Comparison of ENCODE assay signal across 19 cellular contexts in the genomic region with DNA sequence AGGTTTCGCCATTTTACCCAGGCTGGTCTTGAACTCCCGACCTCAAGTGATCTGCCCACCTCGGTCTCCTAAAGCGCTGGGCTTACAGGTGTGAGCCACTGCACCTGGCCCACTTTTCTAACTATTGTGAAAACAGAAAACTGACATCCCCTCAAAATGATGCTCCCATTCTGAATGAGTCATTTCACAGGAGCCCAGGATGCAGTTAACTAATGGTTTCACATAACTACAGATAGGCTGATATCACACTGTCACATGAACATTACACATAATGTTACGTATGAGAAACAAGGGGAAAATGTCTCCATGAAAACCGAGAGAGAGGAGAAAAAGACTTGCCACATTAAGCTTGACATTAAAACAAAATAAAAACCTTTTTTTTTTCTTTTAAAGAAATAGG. TPM values are rescaled to one million over a fixed set of nuclear protein-coding genes. Genes with fewer than 3 reads are reported as not detected.
DNase-seq lines count a peak whose midpoint lies in the region; ATAC-seq and TF ChIP-seq lines count a peak whose summit lies in the region.
"Had no signal": no experiment of that assay in that cellular context is flagged by ENCODE, and none has a peak within 500 bp of the region (broad histone marks: within the 10 kb centered on the region; RNA-seq: fewer than 3 reads in every experiment).

No MANE protein-coding gene starts in this region.

- no peak for TF ChIP-seq CTCF in fibroblast of mammary gland (conservative IDR thresholded peaks at IDR 0.05; ENCODE audit: control insufficient read depth, insufficient read depth, low read depth, low read length)
- TF ChIP-seq CTCF in GM10248 (IDR thresholded peaks at IDR 0.05; ENCODE audit: control extremely low read depth, extremely low read depth, low read depth, missing control alignments): no peak
- no peak for TF ChIP-seq CTCF in endodermal cell (conservative IDR thresholded peaks at IDR 0.05)

- WGBS in endodermal cell (ENCODE audit: insufficient coverage in 1 of 2, insufficient read length in 1 of 2), 2 experiments: 94 to 96% methylated on average over 5 to 6 of the region's 6 CpGs

- H3K4me1 ChIP-seq in endodermal cell (ENCODE audit: control insufficient read depth, insufficient read depth, low read length): peaks cover 3% of the 10 kb centered on the region

- no peaks in the 10 kb centered on the region for H3K27me3 ChIP-seq in endodermal cell (ENCODE audit: control insufficient read depth, insufficient read depth, low read length, poor library complexity, severe bottlenecking)

- ATAC-seq in activated naive CD4-positive, alpha-beta T cell treated with anti-CD3 and anti-CD28 coated beads, Interleukin-2, amount 50 U/mL, for 72 hours: peak; percentile 56 to 65
- no peak for ATAC-seq in left lobe of liver
- no peak for ATAC-seq in GM18867 (IDR thresholded peaks at IDR 0.05; ENCODE audit: unreplicated experiment)
- ATAC-seq: HCT116 had no signal

- H3K4me1 Mint-ChIP-seq in activated naive CD4-positive, alpha-beta T cell treated with anti-CD3 and anti-CD28 coated beads for 36 hours (ENCODE audit: low read depth): peaks cover 10% of the 10 kb centered on the region
- peaks cover 14% of the 10 kb centered on the region for H3K4me1 Mint-ChIP-seq in endodermal cell

- no peak overlapping the region for H3K4me3 ChIP-seq in fibroblast of mammary gland (ENCODE audit: control insufficient read depth, low read depth, low read length)
- H3K4me3 ChIP-seq in endodermal cell (ENCODE audit: low read length): no peak overlapping the region
- H3K4me3 ChIP-seq: PC-9 had no signal

- H3K36me3 Mint-ChIP-seq in activated naive CD4-positive, alpha-beta T cell treated with anti-CD3 and anti-CD28 coated beads, Interleukin-2, amount 50 U/mL, for 72 hours: peaks cover 0 to 6% of the 10 kb centered on the region in 2 donors
- peaks cover 14% of the 10 kb centered on the region for H3K36me3 Mint-ChIP-seq in activated naive CD4-positive, alpha-beta T cell treated with anti-CD3 and anti-CD28 coated beads for 36 hours (ENCODE audit: low read depth)
- H3K36me3 Mint-ChIP-seq in endodermal cell (ENCODE audit: low read depth): peaks cover 15% of the 10 kb centered on the region

- no peaks in the 10 kb centered on the region for H3K9me3 ChIP-seq in endodermal cell (ENCODE audit: control insufficient read depth, low read length)

- H3K27ac Mint-ChIP-seq in activated naive CD4-positive, alpha-beta T cell treated with anti-CD3 and anti-CD28 coated beads, Interleukin-2, amount 50 U/mL, for 72 hours: no peak overlapping the region
- no peak overlapping the region for H3K27ac Mint-ChIP-seq in activated naive CD4-positive, alpha-beta T cell treated with anti-CD3 and anti-CD28 coated beads for 36 hours
- H3K27ac Mint-ChIP-seq in endodermal cell: no peak overlapping the region

- POLR2A ChIA-PET in GM10248 (lab: Yijun Ruan, JAX): no interaction called here

- H3K36me3 ChIP-seq in endodermal cell (ENCODE audit: control insufficient read depth, insufficient read depth, low read length): no peaks in the 10 kb centered on the region

- intact Hi-C loops in activated naive CD4-positive, alpha-beta T cell treated with anti-CD3 and anti-CD28 coated beads for 36 hours (cut with micrococcal nuclease): no loop called here

- no peak overlapping the region for H3K27ac ChIP-seq in endodermal cell (ENCODE audit: low read depth, low read length)
- H3K27ac ChIP-seq: PC-9, RWPE1 had no signal

- DNase-seq in activated naive CD4-positive, alpha-beta T cell treated with anti-CD3 and anti-CD28 coated beads, Interleukin-2, amount 50 U/mL, for 72 hours (ENCODE audit: low spot score in 2 of 2): no peak
- DNase-seq in activated naive CD4-positive, alpha-beta T cell treated with anti-CD3 and anti-CD28 coated beads for 36 hours: no peak
- DNase-seq in NCI-H226 (peak; percentile 1), fibroblast of mammary gland (ENCODE audit: low read depth) (peak; percentile 7), GM10248 (ENCODE audit: extremely low spot score) (no peak), endodermal cell (no peak), left lobe of liver (ENCODE audit: low spot score) (no peak)
- DNase-seq: 8988T, DMS153, Karpas-422, NCI-H1105 treated with DMSO at 0.1 percent for 48 hours, NCI-H2029, NCI-H446 treated with DMSO at 0.1 percent for 48 hours, NCI-H526, PC-9, SHP77 had no signal

- H3K27me3 Mint-ChIP-seq in activated naive CD4-positive, alpha-beta T cell treated with anti-CD3 and anti-CD28 coated beads for 36 hours (ENCODE audit: low read depth): no peaks in the 10 kb centered on the region
- no peaks in the 10 kb centered on the region for H3K27me3 Mint-ChIP-seq in endodermal cell (ENCODE audit: insufficient read depth)

- H3K4me3 Mint-ChIP-seq in activated naive CD4-positive, alpha-beta T cell treated with anti-CD3 and anti-CD28 coated beads for 36 hours: no peak overlapping the region
- no peak overlapping the region for H3K4me3 Mint-ChIP-seq in endodermal cell

- peaks cover 0 to 4% of the 10 kb centered on the region in 2 donors for H3K9me3 Mint-ChIP-seq in activated naive CD4-positive, alpha-beta T cell treated with anti-CD3 and anti-CD28 coated beads, Interleukin-2, amount 50 U/mL, for 72 hours
- no peaks in the 10 kb centered on the region for H3K9me3 Mint-ChIP-seq in activated naive CD4-positive, alpha-beta T cell treated with anti-CD3 and anti-CD28 coated beads for 36 hours
- no peaks in the 10 kb centered on the region for H3K9me3 Mint-ChIP-seq in endodermal cell

- H3K9ac ChIP-seq in endodermal cell (ENCODE audit: extremely low read depth, low read length, poor library complexity, severe bottlenecking): no peak overlapping the region

- CTCF ChIA-PET in activated naive CD4-positive, alpha-beta T cell treated with anti-CD3 and anti-CD28 coated beads for 36 hours (lab: Charles Lee): interaction anchor here (0.7 kb wide), 1 partner anchor 497 kb away, joined by 3 read pairs; no protein-coding TSS in a partner anchor
- CTCF ChIA-PET in GM10248 (lab: Yijun Ruan, JAX): interaction anchor here (1.5 kb wide), 1 partner anchor 13 kb away, joined by 4 read pairs; no protein-coding TSS in a partner anchor

RNA-seq across cellular contexts. Expression of a gene that starts 37.5 kb away (rescaled TPM):
- total RNA-seq in activated naive CD4-positive, alpha-beta T cell treated with anti-CD3 and anti-CD28 coated beads, Interleukin-2, amount 50 U/mL, for 72 hours: 100 to 1,000 TPM in 1 of 2 donors, 10 to 100 TPM in 1; 82.1 to 107 TPM
- total RNA-seq in activated naive CD4-positive, alpha-beta T cell treated with anti-CD3 and anti-CD28 coated beads for 36 hours: 10 to 100 TPM; 81.1 to 82.3 TPM
- total RNA-seq in endodermal cell (10 to 100 TPM; 70.4 to 92.8 TPM), left lobe of liver (47.5 TPM)
- 73.7 TPM for polyA plus RNA-seq in endodermal cell (2013, experiment 1 of 2)
- polyA plus RNA-seq in endodermal cell (2013, experiment 2 of 2): 76.6 TPM

Comparison
In these comparisons a context has a peak if more than half of its experiments do, and no peak if none do; other contexts are left out.
1. ATAC-seq: peak in activated naive CD4-positive, alpha-beta T cell treated with anti-CD3 and anti-CD28 coated beads, Interleukin-2, amount 50 U/mL, for 72 hours (2 of 2); none in left lobe of liver (single experiment) and GM18867 (single experiment).
2. DNase-seq: peak in NCI-H226 (single experiment) and fibroblast of mammary gland (single experiment); none in activated naive CD4-positive, alpha-beta T cell treated with anti-CD3 and anti-CD28 coated beads, Interleukin-2, amount 50 U/mL, for 72 hours (0 of 2), activated naive CD4-positive, alpha-beta T cell treated with anti-CD3 and anti-CD28 coated beads for 36 hours (single experiment), GM10248 (single experiment), endodermal cell (single experiment) and left lobe of liver (single experiment).